ENCODE assay signal across 12 cellular contexts in the genomic region with DNA sequence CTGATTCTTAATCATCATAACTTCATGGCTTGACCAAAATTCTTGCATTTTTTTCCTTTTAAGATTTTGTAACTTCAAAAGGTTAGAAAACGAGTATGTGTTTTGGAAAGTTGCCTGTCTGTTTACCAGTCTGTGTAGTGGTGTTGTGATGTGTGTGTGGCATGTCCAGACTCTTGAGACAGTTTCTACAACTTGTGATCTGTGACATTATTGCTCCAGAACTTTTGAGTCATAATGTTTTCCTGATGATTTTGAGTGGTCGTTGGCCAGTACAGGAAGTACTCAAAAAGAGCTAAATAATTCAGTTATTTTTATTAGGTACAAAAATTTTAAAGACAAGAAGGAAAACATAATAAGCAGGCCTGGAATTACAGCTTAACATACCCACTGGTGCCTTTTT.
"Had no signal": no experiment of that assay in that cellular context is flagged by ENCODE, and none has a peak within 500 bp of the region (broad histone marks: within the 10 kb centered on the region; RNA-seq: fewer than 3 reads in every experiment).

No MANE protein-coding gene starts in this region.

- H3K9me3 ChIP-seq: left ventricle myocardium inferior, ovary, transverse colon had no signal

- ATAC-seq: effector memory CD8-positive, alpha-beta T cell had no signal

- H3K36me3 ChIP-seq: left ventricle myocardium inferior, ovary, transverse colon had no signal

- H3K4me3 ChIP-seq: left ventricle myocardium inferior, ovary, transverse colon had no signal

- H3K27ac ChIP-seq: left ventricle myocardium inferior, ovary, transverse colon had no signal

- DNase-seq: activated B cell treated with CpG ODN at 0.5 μM for 24 hours; activated CD4-positive, alpha-beta T cell treated with anti-CD3 and anti-CD28 coated beads, Interleukin-2, amount 10 ng/mL, durations not matched to agents 7 days and 5 days; activated CD8-positive, alpha-beta memory T cell treated with anti-CD3 and anti-CD28 coated beads for 24 hours; amniotic stem cell; cerebellar nuclear complex; effector memory CD8-positive, alpha-beta T cell; foreskin melanocyte; left ventricle myocardium inferior; mesendoderm; nephron progenitor cell; ovary; transverse colon had no signal

- H3K27me3 ChIP-seq: ovary, transverse colon had no signal
